Comparison of ENCODE assay signal across 26 cellular contexts in genomic region chr10:37623506-37623905, GRCh38.
"Had no signal": no experiment of that assay in that cellular context is flagged by ENCODE, and none has a peak within 500 bp of the region (broad histone marks: within the 10 kb centered on the region; RNA-seq: fewer than 3 reads in every experiment).

No MANE protein-coding gene starts in this region.

- H3K36me3 ChIP-seq: colonic mucosa, esophagus squamous epithelium, gastrocnemius medialis, heart right ventricle, left ventricle myocardium inferior, lower lobe of right lung had no signal

- H3K4me3 ChIP-seq: colonic mucosa, esophagus squamous epithelium, gastrocnemius medialis, heart right ventricle, left ventricle myocardium inferior, lower lobe of right lung had no signal

- ATAC-seq: effector memory CD8-positive, alpha-beta T cell; esophagus mucosa; gastrocnemius medialis; heart right ventricle; left cardiac atrium; lower lobe of right lung had no signal

- H3K4me3 Mint-ChIP-seq: dendritic cell treated with granulocyte-macrophage colony-stimulating factor and Interleukin-4, amounts not matched to agents 40 ng/mL and 50 ng/mL, for 4 days; effector memory CD8-positive, alpha-beta T cell; endodermal cell; memory B cell had no signal

- H3K36me3 Mint-ChIP-seq: memory B cell had no signal

- H3K27me3 Mint-ChIP-seq: dendritic cell treated with granulocyte-macrophage colony-stimulating factor and Interleukin-4, amounts not matched to agents 40 ng/mL and 50 ng/mL, for 4 days; effector memory CD8-positive, alpha-beta T cell; memory B cell had no signal

- H3K27ac ChIP-seq: colonic mucosa, epithelial cell of prostate, esophagus squamous epithelium, gastrocnemius medialis, heart right ventricle, left ventricle myocardium inferior, lower lobe of right lung had no signal

- H3K27ac Mint-ChIP-seq: dendritic cell treated with granulocyte-macrophage colony-stimulating factor and Interleukin-4, amounts not matched to agents 40 ng/mL and 50 ng/mL, for 4 days; effector memory CD8-positive, alpha-beta T cell; endodermal cell; memory B cell had no signal

- DNase-seq: colonic mucosa; cortex of kidney; effector CD8-positive, alpha-beta T cell; effector memory CD8-positive, alpha-beta T cell; endodermal cell; erythroblast; esophagus squamous epithelium; foreskin fibroblast; foreskin melanocyte; gastrocnemius medialis; glutamatergic neuron; head of caudate nucleus; heart right ventricle; hippocampal formation; left cardiac atrium; left ventricle myocardium inferior; lower lobe of right lung; mesendoderm; midbrain had no signal

- H3K9me3 ChIP-seq: colonic mucosa, gastrocnemius medialis had no signal

- FAIRE-seq: endometrium, islet of Langerhans, keratinocyte had no signal

- H3K4me1 ChIP-seq: colonic mucosa, esophagus squamous epithelium, gastrocnemius medialis, left ventricle myocardium inferior, lower lobe of right lung had no signal

- H3K27me3 ChIP-seq: colonic mucosa, esophagus squamous epithelium, gastrocnemius medialis, heart right ventricle had no signal

- H3K4me1 Mint-ChIP-seq: endodermal cell, memory B cell had no signal
